ENCODE assay signal across 20 cellular contexts in the genomic region with DNA sequence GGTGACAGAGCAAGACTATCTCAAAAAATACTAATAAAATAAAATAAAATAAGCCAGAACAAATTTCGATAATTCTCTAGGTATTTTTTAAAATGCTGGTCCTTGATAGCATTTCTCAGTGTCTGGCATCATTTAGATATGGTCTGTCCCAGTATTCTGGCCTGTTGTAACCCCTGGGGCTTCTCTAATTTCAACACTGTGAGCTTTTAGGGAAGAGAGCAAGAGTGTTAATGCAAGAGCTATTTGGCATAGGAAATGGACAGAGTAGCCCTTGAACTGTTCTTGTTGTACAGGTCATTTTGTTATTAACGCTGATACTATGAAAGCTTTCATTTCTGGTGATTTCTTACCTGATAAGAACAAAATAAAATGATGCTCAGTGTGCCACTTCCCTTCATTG.
A peak's percentile ranks its signal among the peaks of the same experiment; 100 is the strongest.
DNase-seq lines count a peak whose midpoint lies in the region; ATAC-seq and TF ChIP-seq lines count a peak whose summit lies in the region.
"Had no signal": no experiment of that assay in that cellular context is flagged by ENCODE, and none has a peak within 500 bp of the region (broad histone marks: within the 10 kb centered on the region; RNA-seq: fewer than 3 reads in every experiment).

No MANE protein-coding gene starts in this region.

- DNase-seq in CD1c-positive myeloid dendritic cell (ENCODE audit: extremely low spot score) (peak; percentile 44), NOMO-1 treated with dmso at 0.1 percent for 144 hours (lab: John Stamatoyannopoulos, UW; ENCODE audit: unreplicated experiment) (peak; percentile 60), glutamatergic neuron (no peak), pons (ENCODE audit: low spot score) (peak; percentile 46), brain microvascular endothelial cell (no peak), omental fat pad (ENCODE audit: low spot score) (no peak)
- DNase-seq in effector CD8-positive, alpha-beta T cell (lab: John Stamatoyannopoulos, UW): no peak
- DNase-seq in stimulated activated CD4-positive, alpha-beta T cell treated with anti-CD3 and anti-CD28 coated beads, Interleukin-1b, Interleukin-23, amount 100 ng/mL, for 48 hours: no peak
- DNase-seq: activated CD4-positive, alpha-beta memory T cell treated with anti-CD3 and anti-CD28 coated beads, Interleukin-2, amount 10 ng/mL, durations not matched to agents 7 days and 5 days; activated naive CD4-positive, alpha-beta T cell; CD4-positive, alpha-beta T cell; central memory CD4-positive, alpha-beta T cell; DMS79; esophagus squamous epithelium; H9; NCI-H146; NCI-H226; NCI-H82 had no signal

- H3K4me3 ChIP-seq in brain microvascular endothelial cell (ENCODE audit: low read depth, low read length): no peak overlapping the region
- H3K4me3 ChIP-seq: esophagus squamous epithelium, suprapubic skin had no signal

- peak overlapping the region; percentile 91 for H3K27ac Mint-ChIP-seq in glutamatergic neuron (ENCODE audit: unreplicated experiment)
- H3K27ac Mint-ChIP-seq: activated CD4-positive, alpha-beta memory T cell treated with anti-CD3 and anti-CD28 coated beads, Interleukin-2, amount 10 ng/mL, durations not matched to agents 7 days and 5 days; CD4-positive, alpha-beta T cell; H9 had no signal

- peak overlapping the region; percentile 68 for H3K4me3 Mint-ChIP-seq in glutamatergic neuron (ENCODE audit: unreplicated experiment)
- H3K4me3 Mint-ChIP-seq: activated CD4-positive, alpha-beta memory T cell treated with anti-CD3 and anti-CD28 coated beads, Interleukin-2, amount 10 ng/mL, durations not matched to agents 7 days and 5 days; CD4-positive, alpha-beta T cell; H9 had no signal

- TF ChIP-seq CTCF in glutamatergic neuron (IDR thresholded peaks at IDR 0.05; ENCODE audit: partially characterized antibody, unreplicated experiment) (no peak), brain microvascular endothelial cell (IDR thresholded peaks at IDR 0.05; ENCODE audit: low read depth, low read length, missing control alignments) (no peak), omental fat pad (IDR thresholded peaks at IDR 0.05) (no peak)

- H3K27me3 ChIP-seq in brain microvascular endothelial cell (replicated peaks): no peaks in the 10 kb centered on the region
- H3K27me3 ChIP-seq: esophagus squamous epithelium, suprapubic skin had no signal

- no peaks in the 10 kb centered on the region for H3K36me3 ChIP-seq in brain microvascular endothelial cell (replicated peaks)
- H3K36me3 ChIP-seq: esophagus squamous epithelium, suprapubic skin had no signal

- H3K27me3 Mint-ChIP-seq in glutamatergic neuron (ENCODE audit: unreplicated experiment): peaks cover 3% of the 10 kb centered on the region
- H3K27me3 Mint-ChIP-seq: activated CD4-positive, alpha-beta memory T cell treated with anti-CD3 and anti-CD28 coated beads, Interleukin-2, amount 10 ng/mL, durations not matched to agents 7 days and 5 days; naive B cell had no signal

- no peak overlapping the region for H3K27ac ChIP-seq in brain microvascular endothelial cell
- H3K27ac ChIP-seq: esophagus squamous epithelium, suprapubic skin had no signal

- no peaks in the 10 kb centered on the region for H3K36me3 Mint-ChIP-seq in glutamatergic neuron (ENCODE audit: unreplicated experiment)
- H3K36me3 Mint-ChIP-seq: naive B cell had no signal

- H3K4me1 Mint-ChIP-seq in glutamatergic neuron (ENCODE audit: low read depth, unreplicated experiment): peaks cover 12% of the 10 kb centered on the region
- H3K4me1 Mint-ChIP-seq: activated CD4-positive, alpha-beta memory T cell treated with anti-CD3 and anti-CD28 coated beads, Interleukin-2, amount 10 ng/mL, durations not matched to agents 7 days and 5 days; H9 had no signal

- no peaks in the 10 kb centered on the region for H3K9me3 Mint-ChIP-seq in glutamatergic neuron (ENCODE audit: unreplicated experiment)
- H3K9me3 Mint-ChIP-seq: CD4-positive, alpha-beta T cell; H9 had no signal

- ATAC-seq in omental fat pad (ENCODE audit: low FRiP score): no peak

- in situ Hi-C loops in brain microvascular endothelial cell (cut with HindIII; ENCODE audit: low pct_ligation_motif_present, low sequenced_read_pairs): no loop called here

Comparison
In these comparisons a context has a peak if more than half of its experiments do, and no peak if none do; other contexts are left out.
1. DNase-seq: peak in CD1c-positive myeloid dendritic cell (single experiment), NOMO-1 treated with dmso at 0.1 percent for 144 hours (single experiment) and pons (single experiment); none in glutamatergic neuron (single experiment), brain microvascular endothelial cell (single experiment), effector CD8-positive, alpha-beta T cell (single experiment), stimulated activated CD4-positive, alpha-beta T cell treated with anti-CD3 and anti-CD28 coated beads, Interleukin-1b, Interleukin-23, amount 100 ng/mL, for 48 hours (single experiment) and omental fat pad (single experiment).